In the genomic region with DNA sequence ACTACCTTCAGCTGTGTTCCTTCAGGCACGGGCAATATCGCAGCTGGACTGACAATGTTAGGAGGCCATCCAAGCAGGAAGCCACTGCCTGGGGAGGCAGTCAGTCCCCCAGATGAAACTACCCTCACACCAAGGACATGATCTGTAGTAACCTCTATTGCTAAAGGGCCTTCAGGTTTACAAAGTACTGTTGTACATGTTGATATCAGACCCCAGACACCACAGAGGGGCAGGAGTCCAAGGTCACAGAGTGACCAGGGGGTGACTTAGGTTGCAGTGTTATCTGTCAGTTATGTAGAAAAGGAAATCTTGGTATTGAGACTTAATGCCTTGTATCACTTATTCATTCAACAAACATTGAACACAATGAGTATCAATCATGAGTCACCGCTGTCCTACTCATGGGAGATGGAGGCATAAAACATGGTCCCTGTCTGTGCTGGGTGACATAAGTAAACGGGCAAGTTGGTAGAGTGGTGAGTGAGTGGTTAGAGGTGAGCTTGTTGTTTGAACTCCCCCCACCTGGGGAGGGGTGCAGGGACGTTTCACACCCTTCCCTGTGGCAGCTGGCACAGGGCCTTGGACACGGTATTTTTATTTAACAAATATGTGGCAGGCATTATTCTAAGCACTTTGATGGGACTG, we compare ENCODE assay signal across 14 cellular contexts. TPM values are rescaled to one million over a fixed set of nuclear protein-coding genes. Genes with fewer than 3 reads are reported as not detected.
DNase-seq lines count a peak whose midpoint lies in the region; ATAC-seq and TF ChIP-seq lines count a peak whose summit lies in the region.
"Had no signal": no experiment of that assay in that cellular context is flagged by ENCODE, and none has a peak within 500 bp of the region (broad histone marks: within the 10 kb centered on the region; RNA-seq: fewer than 3 reads in every experiment).

No MANE protein-coding gene starts in this region.

- H3K4me1 ChIP-seq in body of pancreas, result peaks cover 45% of the 10 kb centered on the region
- H3K4me1 ChIP-seq in liver (ENCODE audit: control insufficient read depth in 4 of 4, insufficient read depth in 4 of 4, low read length in 3 of 4), result peaks cover 8 to 60% (median 53%) of the 10 kb centered on the region in 4 donors

- H3K4me3 ChIP-seq in body of pancreas (no peak overlapping the region), liver (ENCODE audit: low read depth in 1 of 3, low read length in 3 of 3) (no peak overlapping the region)

- 33 to 48% methylated on average over 6 of the region's 6 CpGs for WGBS in body of pancreas, 2 donors
- 39% methylated on average over 6 of the region's 6 CpGs for WGBS in liver

- H3K27me3 ChIP-seq in body of pancreas (no peaks in the 10 kb centered on the region), liver (ENCODE audit: control insufficient read depth in 4 of 4, insufficient read depth in 4 of 4, low read length in 3 of 4) (no peaks in the 10 kb centered on the region)

- H3K36me3 Mint-ChIP-seq in activated CD4-positive, alpha-beta T cell treated with anti-CD3 and anti-CD28 coated beads for 36 hours (ENCODE audit: low read depth), result no peaks in the 10 kb centered on the region
- no peaks in the 10 kb centered on the region for H3K36me3 Mint-ChIP-seq in type B pancreatic cell
- H3K36me3 Mint-ChIP-seq: activated naive CD4-positive, alpha-beta T cell treated with anti-CD3 and anti-CD28 coated beads, Interleukin-2, amount 50 U/mL, for 24 hours had no signal

- intact Hi-C loops in activated CD4-positive, alpha-beta T cell treated with anti-CD3 and anti-CD28 coated beads for 36 hours (cut with DNase I, micrococcal nuclease), result no loop called here
- intact Hi-C loops in body of pancreas (cut with DNase I), result no loop called here

- H3K36me3 ChIP-seq in body of pancreas (replicated peaks in 1 of 2; ENCODE audit: insufficient read depth in 1 of 2, low read depth in 2 of 2) (no peaks in the 10 kb centered on the region), liver (ENCODE audit: control insufficient read depth in 4 of 4, insufficient read depth in 3 of 4, low read depth in 1 of 4, low read length in 3 of 4) (no peaks in the 10 kb centered on the region)

- peaks cover 6% of the 10 kb centered on the region for H3K27me3 Mint-ChIP-seq in activated CD4-positive, alpha-beta T cell treated with anti-CD3 and anti-CD28 coated beads for 36 hours
- peaks cover 17% of the 10 kb centered on the region for H3K27me3 Mint-ChIP-seq in type B pancreatic cell

- DNase-seq in activated CD4-positive, alpha-beta T cell treated with anti-CD3 and anti-CD28 coated beads for 36 hours, result no peak
- no peak for DNase-seq in activated CD4-positive, alpha-beta T cell treated with anti-CD3 and anti-CD28 coated beads for 4 hours
- DNase-seq in body of pancreas, result no peak
- DNase-seq in type B pancreatic cell (ENCODE audit: extremely low spot score, unreplicated experiment), result no peak
- no peak for DNase-seq in stimulated activated CD4-positive, alpha-beta T cell treated with anti-CD3 and anti-CD28 coated beads, Interleukin-1b, Interleukin-23, amount 100 ng/mL, for 48 hours
- DNase-seq in T-helper 2 cell, result no peak
- DNase-seq: 8988T, DMS 273 treated with DMSO at 0.1 percent for 48 hours, NCI-H1694 had no signal

- no peak overlapping the region for H3K27ac Mint-ChIP-seq in activated CD4-positive, alpha-beta T cell treated with anti-CD3 and anti-CD28 coated beads for 36 hours
- H3K27ac Mint-ChIP-seq in type B pancreatic cell, result peak overlapping the region; percentile 57
- H3K27ac Mint-ChIP-seq: activated naive CD4-positive, alpha-beta T cell treated with anti-CD3 and anti-CD28 coated beads, Interleukin-2, amount 50 U/mL, for 24 hours; progenitor cell of endocrine pancreas; T-helper 1 cell treated with Interleukin-12 subunit alpha and Interleukin-12 subunit beta and Interleukin-4 antibody, amounts not matched to agents 30 μg/mL and 1 μg/mL, for 36 hours had no signal

- peak; percentile 60 for ATAC-seq in activated CD4-positive, alpha-beta T cell treated with anti-CD3 and anti-CD28 coated beads for 36 hours
- no peak for ATAC-seq in body of pancreas
- ATAC-seq in HG02678 (IDR thresholded peaks at IDR 0.05; ENCODE audit: unreplicated experiment), result no peak

- H3K9me3 ChIP-seq in body of pancreas (no peaks in the 10 kb centered on the region), liver (ENCODE audit: control insufficient read depth in 4 of 4, low read length in 3 of 4) (no peaks in the 10 kb centered on the region)

- H3K4me1 Mint-ChIP-seq in activated CD4-positive, alpha-beta T cell treated with anti-CD3 and anti-CD28 coated beads for 36 hours, result peaks cover 5% of the 10 kb centered on the region
- peaks cover 64% of the 10 kb centered on the region for H3K4me1 Mint-ChIP-seq in type B pancreatic cell (ENCODE audit: unreplicated experiment)
- H3K4me1 Mint-ChIP-seq: activated naive CD4-positive, alpha-beta T cell treated with anti-CD3 and anti-CD28 coated beads, Interleukin-2, amount 50 U/mL, for 24 hours had no signal

- no peak overlapping the region for H3K9ac ChIP-seq in liver (ENCODE audit: low read depth in 1 of 2, low read length in 2 of 2)

- H3K4me3 Mint-ChIP-seq in activated CD4-positive, alpha-beta T cell treated with anti-CD3 and anti-CD28 coated beads for 36 hours, result no peak overlapping the region
- peak overlapping the region; percentile 3 for H3K4me3 Mint-ChIP-seq in type B pancreatic cell
- H3K4me3 Mint-ChIP-seq: activated naive CD4-positive, alpha-beta T cell treated with anti-CD3 and anti-CD28 coated beads, Interleukin-2, amount 50 U/mL, for 24 hours; T-helper 1 cell treated with Interleukin-12 subunit alpha and Interleukin-12 subunit beta and Interleukin-4 antibody, amounts not matched to agents 30 μg/mL and 1 μg/mL, for 36 hours had no signal

- CTCF ChIA-PET in activated CD4-positive, alpha-beta T cell treated with anti-CD3 and anti-CD28 coated beads for 36 hours (lab: Charles Lee), result no interaction called here

- no peaks in the 10 kb centered on the region for H3K9me3 Mint-ChIP-seq in activated CD4-positive, alpha-beta T cell treated with anti-CD3 and anti-CD28 coated beads for 36 hours (ENCODE audit: low read depth)
- H3K9me3 Mint-ChIP-seq in type B pancreatic cell, result no peaks in the 10 kb centered on the region
- H3K9me3 Mint-ChIP-seq: activated naive CD4-positive, alpha-beta T cell treated with anti-CD3 and anti-CD28 coated beads, Interleukin-2, amount 50 U/mL, for 24 hours; T-helper 1 cell treated with Interleukin-12 subunit alpha and Interleukin-12 subunit beta and Interleukin-4 antibody, amounts not matched to agents 30 μg/mL and 1 μg/mL, for 36 hours had no signal

- H3K27ac ChIP-seq in body of pancreas (peak overlapping the region in 3 of 4 donors; percentile 21 to 70 (median 49)), liver (ENCODE audit: low read depth in 1 of 2, low read length in 2 of 2) (peak overlapping the region; percentile 88 to 92)

- POLR2A ChIA-PET in activated CD4-positive, alpha-beta T cell treated with anti-CD3 and anti-CD28 coated beads for 36 hours (lab: Charles Lee), result interaction anchor here (0.6 kb wide), 1 partner anchor 94 kb away, joined by 3 read pairs; no protein-coding TSS in a partner anchor

- no peak for TF ChIP-seq RAD21 in liver (IDR thresholded peaks at IDR 0.05)

- TF ChIP-seq POLR2A in body of pancreas (IDR thresholded peaks at IDR 0.05), result no peak

- TF ChIP-seq CTCF in body of pancreas (IDR thresholded peaks at IDR 0.05) (no peak), liver (IDR thresholded peaks at IDR 0.05; ENCODE audit: low read depth, low read length, missing input control) (no peak), type B pancreatic cell (conservative IDR thresholded peaks at IDR 0.05) (no peak)

TF ChIP-seq in liver, 16 proteins besides CTCF, POLR2A, EP300 and RAD21:
- TF ChIP-seq, protein P1, sequence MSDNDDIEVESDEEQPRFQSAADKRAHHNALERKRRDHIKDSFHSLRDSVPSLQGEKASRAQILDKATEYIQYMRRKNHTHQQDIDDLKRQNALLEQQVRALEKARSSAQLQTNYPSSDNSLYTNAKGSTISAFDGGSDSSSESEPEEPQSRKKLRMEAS (IDR thresholded peaks at IDR 0.05), result no peak
- TF ChIP-seq EGR1 (IDR thresholded peaks at IDR 0.05; ENCODE audit: low read depth in 2 of 2) (no peak), HNF4A (conservative IDR thresholded peaks at IDR 0.05) (peak; percentile 36 to 83), NR2F2 (IDR thresholded peaks at IDR 0.05) (peak; percentile 67), FOXA2 (IDR thresholded peaks at IDR 0.05) (no peak), RXRA (IDR thresholded peaks at IDR 0.05) (peak; percentile 42 to 74), GABPA (IDR thresholded peaks at IDR 0.05 in 1 of 2, conservative IDR thresholded peaks at IDR 0.05 in 1 of 2) (no peak), SP1 (IDR thresholded peaks at IDR 0.05) (peak; percentile 35)
- TF ChIP-seq, protein P2, sequence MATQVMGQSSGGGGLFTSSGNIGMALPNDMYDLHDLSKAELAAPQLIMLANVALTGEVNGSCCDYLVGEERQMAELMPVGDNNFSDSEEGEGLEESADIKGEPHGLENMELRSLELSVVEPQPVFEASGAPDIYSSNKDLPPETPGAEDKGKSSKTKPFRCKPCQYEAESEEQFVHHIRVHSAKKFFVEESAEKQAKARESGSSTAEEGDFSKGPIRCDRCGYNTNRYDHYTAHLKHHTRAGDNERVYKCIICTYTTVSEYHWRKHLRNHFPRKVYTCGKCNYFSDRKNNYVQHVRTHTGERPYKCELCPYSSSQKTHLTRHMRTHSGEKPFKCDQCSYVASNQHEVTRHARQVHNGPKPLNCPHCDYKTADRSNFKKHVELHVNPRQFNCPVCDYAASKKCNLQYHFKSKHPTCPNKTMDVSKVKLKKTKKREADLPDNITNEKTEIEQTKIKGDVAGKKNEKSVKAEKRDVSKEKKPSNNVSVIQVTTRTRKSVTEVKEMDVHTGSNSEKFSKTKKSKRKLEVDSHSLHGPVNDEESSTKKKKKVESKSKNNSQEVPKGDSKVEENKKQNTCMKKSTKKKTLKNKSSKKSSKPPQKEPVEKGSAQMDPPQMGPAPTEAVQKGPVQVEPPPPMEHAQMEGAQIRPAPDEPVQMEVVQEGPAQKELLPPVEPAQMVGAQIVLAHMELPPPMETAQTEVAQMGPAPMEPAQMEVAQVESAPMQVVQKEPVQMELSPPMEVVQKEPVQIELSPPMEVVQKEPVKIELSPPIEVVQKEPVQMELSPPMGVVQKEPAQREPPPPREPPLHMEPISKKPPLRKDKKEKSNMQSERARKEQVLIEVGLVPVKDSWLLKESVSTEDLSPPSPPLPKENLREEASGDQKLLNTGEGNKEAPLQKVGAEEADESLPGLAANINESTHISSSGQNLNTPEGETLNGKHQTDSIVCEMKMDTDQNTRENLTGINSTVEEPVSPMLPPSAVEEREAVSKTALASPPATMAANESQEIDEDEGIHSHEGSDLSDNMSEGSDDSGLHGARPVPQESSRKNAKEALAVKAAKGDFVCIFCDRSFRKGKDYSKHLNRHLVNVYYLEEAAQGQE (IDR thresholded peaks at IDR 0.05), result no peak
TF ChIP-seq in liver: peak in this region for 4.

RNA-seq across cellular contexts. Expression of a gene that starts 7.1 kb away (rescaled TPM):
- 1 to 10 TPM; 3.7 to 3.8 TPM for total RNA-seq in activated CD4-positive, alpha-beta T cell treated with anti-CD3 and anti-CD28 coated beads for 36 hours
- total RNA-seq in body of pancreas, result 10 to 100 TPM in 1 of 2 donors, 1 to 10 TPM in 1; 4.2 to 11.9 TPM
- total RNA-seq in liver, result 1 to 10 TPM; 4.0 to 8.9 TPM
- 1 to 10 TPM; 3.3 to 4.9 TPM for polyA plus RNA-seq in liver
- 11.4 and 31.1 TPM in 2 replicates for total RNA-seq in type B pancreatic cell (ENCODE audit: low replicate concordance)
